In the genomic region with DNA sequence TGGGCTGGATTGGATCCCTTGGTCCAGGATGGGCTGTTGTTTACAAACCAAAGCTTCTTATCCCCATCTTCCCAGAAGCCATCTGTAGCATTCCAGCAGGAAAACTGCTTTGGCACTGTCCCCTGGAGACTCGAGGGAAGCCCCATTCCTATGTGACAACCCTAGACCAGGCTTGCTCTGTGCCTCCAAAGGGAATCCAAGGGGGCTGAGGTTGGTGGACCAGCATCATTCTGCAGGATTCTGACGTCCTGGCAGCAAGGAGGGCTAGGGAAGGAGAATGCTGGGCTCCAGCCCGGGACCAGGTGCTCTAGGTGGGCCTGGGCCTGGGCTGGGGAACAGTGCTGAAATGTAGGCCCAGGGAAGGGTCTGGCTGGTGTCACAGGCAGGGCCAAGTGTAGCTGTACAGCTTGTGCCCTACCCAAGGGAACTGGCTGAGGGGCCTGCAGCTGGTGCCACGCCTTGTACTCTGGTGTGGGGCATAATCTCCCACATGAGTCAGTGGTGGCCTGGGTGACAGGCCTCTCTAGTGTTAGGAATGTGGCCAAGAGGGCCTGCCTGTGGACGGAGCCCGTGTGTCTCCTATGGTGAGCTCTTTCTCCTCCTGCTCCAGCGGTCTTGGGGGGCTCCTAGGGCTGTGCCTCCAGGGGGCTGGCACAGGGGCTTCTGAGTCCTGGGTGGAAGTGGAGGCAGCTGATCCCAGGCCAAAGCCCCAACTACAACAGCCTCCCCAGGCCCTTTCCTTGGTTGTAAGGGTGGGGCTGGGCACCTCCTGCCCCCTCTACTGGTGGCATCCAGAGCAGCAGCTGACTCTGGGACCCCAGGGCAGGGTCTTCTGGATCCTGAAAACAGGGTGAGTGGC, we compare ENCODE assay signal across 9 cellular contexts. TPM values are rescaled to one million over a fixed set of nuclear protein-coding genes. Genes with fewer than 3 reads are reported as not detected.
A peak's percentile ranks its signal among the peaks of the same experiment; 100 is the strongest.
DNase-seq lines count a peak whose midpoint lies in the region; ATAC-seq and TF ChIP-seq lines count a peak whose summit lies in the region.
"Had no signal": no experiment of that assay in that cellular context is flagged by ENCODE, and none has a peak within 500 bp of the region (broad histone marks: within the 10 kb centered on the region; RNA-seq: fewer than 3 reads in every experiment).

No MANE protein-coding gene starts in this region.

- POLR2A ChIA-PET in MCF 10A (lab: Yijun Ruan, JAX) = interaction anchor here (0.7 to 1.9 kb wide), 6 partner anchors 11 to 290 kb away, joined by 3 to 9 read pairs (median 4); partner anchors contain the start of genes ARL3, SFXN2 and TRIM8

- peak; percentile 57 for DNase-seq in MCF 10A (ENCODE audit: unreplicated experiment)
- DNase-seq in breast epithelium (ENCODE audit: low spot score in 2 of 2) = no peak
- peak; percentile 36 to 85 (median 65) for DNase-seq in adrenal gland
- no peak for DNase-seq in left colon
- no peak for DNase-seq in testis
- DNase-seq in NCI-H526 (lab: John Stamatoyannopoulos, UW) = no peak
- DNase-seq in CD1c-positive myeloid dendritic cell (ENCODE audit: extremely low spot score) = no peak
- DNase-seq in activated naive CD4-positive, alpha-beta T cell treated with anti-CD3 and anti-CD28 coated beads, Interleukin-2, amount 50 U/mL, for 16 hours = no peak

- peak; percentile 18 for TF ChIP-seq CTCF in MCF 10A (IDR thresholded peaks at IDR 0.05; ENCODE audit: unreplicated experiment)
- TF ChIP-seq CTCF in breast epithelium (IDR thresholded peaks at IDR 0.05) = peak in 1 of 3 donors; percentile 17
- TF ChIP-seq CTCF in adrenal gland (IDR thresholded peaks at IDR 0.05) = peak in 3 of 6 experiments; percentile 23 to 34 (median 29)
- TF ChIP-seq CTCF in testis (IDR thresholded peaks at IDR 0.05) = peak in 1 of 3 experiments; percentile 41

- TF ChIP-seq POLR2A in breast epithelium (IDR thresholded peaks at IDR 0.05) = no peak
- no peak for TF ChIP-seq POLR2A in adrenal gland (IDR thresholded peaks at IDR 0.05)
- no peak for TF ChIP-seq POLR2A in testis (IDR thresholded peaks at IDR 0.05)

- H3K4me3 Mint-ChIP-seq in MCF 10A (ENCODE audit: unreplicated experiment) = no peak overlapping the region
- H3K4me3 Mint-ChIP-seq: memory B cell had no signal

- intact Hi-C loops in MCF 10A (cut with micrococcal nuclease) (no loop called here), breast epithelium (cut with DNase I; ENCODE audit: low total_unique reads) (no loop called here), adrenal gland (cut with DNase I) (no loop called here), left colon (cut with DNase I, micrococcal nuclease) (no loop called here), testis (cut with DNase I; ENCODE audit: low total_unique reads) (no loop called here)

- H3K27ac Mint-ChIP-seq in MCF 10A (ENCODE audit: low read depth, unreplicated experiment) = peak overlapping the region; percentile 63
- H3K27ac Mint-ChIP-seq: memory B cell had no signal

- H3K4me1 ChIP-seq in breast epithelium = no peaks in the 10 kb centered on the region
- H3K4me1 ChIP-seq in adrenal gland (replicated peaks in 1 of 2) = peaks cover 0 to 13% of the 10 kb centered on the region in 2 donors
- peaks cover 26% of the 10 kb centered on the region for H3K4me1 ChIP-seq in testis

- no peaks in the 10 kb centered on the region for H3K9me3 Mint-ChIP-seq in MCF 10A (ENCODE audit: unreplicated experiment)
- H3K9me3 Mint-ChIP-seq: memory B cell had no signal

- no peak overlapping the region for H3K27ac ChIP-seq in breast epithelium
- H3K27ac ChIP-seq in adrenal gland = peak overlapping the region in 2 of 5 donors; percentile 39 to 45
- no peak overlapping the region for H3K27ac ChIP-seq in testis

- WGBS in adrenal gland, 4 donors = 64 to 83% (median 69%) methylated on average over 4 to 7 of the region's 7 CpGs
- WGBS in testis, 2 donors = 56 to 78% methylated on average over 5 to 7 of the region's 7 CpGs

- H3K4me1 Mint-ChIP-seq in MCF 10A (ENCODE audit: insufficient read depth, unreplicated experiment) = peaks cover 18% of the 10 kb centered on the region

- H3K27me3 Mint-ChIP-seq in MCF 10A (ENCODE audit: insufficient read depth, unreplicated experiment) = no peaks in the 10 kb centered on the region
- H3K27me3 Mint-ChIP-seq: memory B cell had no signal

- H3K9me3 ChIP-seq in breast epithelium = no peaks in the 10 kb centered on the region
- no peaks in the 10 kb centered on the region for H3K9me3 ChIP-seq in adrenal gland (replicated peaks in 1 of 3)
- no peaks in the 10 kb centered on the region for H3K9me3 ChIP-seq in testis

- peak; percentile 57 for ATAC-seq in left colon

- no peaks in the 10 kb centered on the region for H3K36me3 Mint-ChIP-seq in MCF 10A (ENCODE audit: insufficient read depth, unreplicated experiment)
- H3K36me3 Mint-ChIP-seq: memory B cell had no signal

- H3K27me3 ChIP-seq in breast epithelium (no peaks in the 10 kb centered on the region), adrenal gland (no peaks in the 10 kb centered on the region), testis (no peaks in the 10 kb centered on the region)

- no TSS peak for BruUV-seq in MCF 10A (replicated peaks; lab: Mats Ljungman, UMichigan)

- H3K36me3 ChIP-seq in breast epithelium (no peaks in the 10 kb centered on the region), adrenal gland (replicated peaks in 1 of 2) (no peaks in the 10 kb centered on the region), testis (ENCODE audit: low read depth, missing control alignments) (no peaks in the 10 kb centered on the region)

- CTCF ChIA-PET in MCF 10A (lab: Yijun Ruan, JAX) = interaction anchor here (0.7 to 2.3 kb wide), 6 partner anchors 10 to 121 kb away, joined by 3 to 14 read pairs (median 3); no protein-coding TSS in a partner anchor

- no peak overlapping the region for H3K4me3 ChIP-seq in breast epithelium
- H3K4me3 ChIP-seq in adrenal gland = no peak overlapping the region
- H3K4me3 ChIP-seq in testis = no peak overlapping the region

RNA-seq across cellular contexts. Expression of gene TRIM8, which starts 25.2 kb away (rescaled TPM):
- total RNA-seq in MCF 10A (2022) (73.5 and 78.1 TPM in 2 replicates), breast epithelium (100 to 1,000 TPM in 1 of 3 donors, 10 to 100 TPM in 2; 74.6 to 128 (median 88.8) TPM), adrenal gland (100 to 1,000 TPM in 7 of 8 donors, 10 to 100 TPM in 1; 73.1 to 175 (median 138) TPM), left colon (10 to 100 TPM; 58.4 to 64.0 TPM), testis (100 to 1,000 TPM; 114 to 170 TPM)
- polyA plus RNA-seq in adrenal gland (10 to 100 TPM; 45.0 to 57.6 (median 53.0) TPM), testis (ENCODE audit: insufficient read depth, low read depth, low replicate concordance) (69.8 TPM)

RNA-seq across cellular contexts. Expression of gene ARL3, which starts 44.8 kb away (rescaled TPM):
- total RNA-seq in MCF 10A (2022) = 6.8 and 7.0 TPM in 2 replicates
- total RNA-seq in breast epithelium = 1 to 10 TPM; 5.1 to 7.3 (median 5.9) TPM
- 10 to 100 TPM in 3 of 8 donors, 1 to 10 TPM in 5; 4.8 to 13.2 (median 7.9) TPM for total RNA-seq in adrenal gland
- polyA plus RNA-seq in adrenal gland = 10 to 100 TPM in 1 of 3 donors, 1 to 10 TPM in 2; 6.4 to 20.5 (median 7.6) TPM
- 1 to 10 TPM; 2.5 to 4.2 TPM for total RNA-seq in left colon
- 10 to 100 TPM; 10.8 to 10.9 TPM for total RNA-seq in testis
- 25.2 TPM for polyA plus RNA-seq in testis (ENCODE audit: insufficient read depth, low read depth, low replicate concordance)

RNA-seq across cellular contexts. Expression of gene SFXN2, which starts 45.0 kb away (rescaled TPM):
- total RNA-seq in MCF 10A (2022) (7.2 and 12.9 TPM in 2 replicates), breast epithelium (10 to 100 TPM in 1 of 3 donors, 1 to 10 TPM in 2; 3.8 to 10.4 (median 4.9) TPM), adrenal gland (10 to 100 TPM in 2 of 8 donors, 1 to 10 TPM in 5, under 1 TPM in 1; 0.91 to 12.2 (median 6.4) TPM), left colon (10 to 100 TPM; 11.7 to 15.0 TPM), testis (1 to 10 TPM; 5.6 to 9.8 TPM)
- polyA plus RNA-seq in adrenal gland (1 to 10 TPM; 3.7 to 4.4 (median 4.1) TPM), testis (ENCODE audit: insufficient read depth, low read depth, low replicate concordance) (4.4 TPM)

Comparison
In these comparisons a context has a peak if more than half of its experiments do, and no peak if none do; other contexts are left out.
1. DNase-seq: peak in MCF 10A (single experiment) and adrenal gland (7 of 7); none in breast epithelium (0 of 2), left colon (0 of 2), testis (single experiment), NCI-H526 (0 of 2), CD1c-positive myeloid dendritic cell (single experiment) and activated naive CD4-positive, alpha-beta T cell treated with anti-CD3 and anti-CD28 coated beads, Interleukin-2, amount 50 U/mL, for 16 hours (single experiment).